ENCODE assay signal across 19 cellular contexts in the genomic region with DNA sequence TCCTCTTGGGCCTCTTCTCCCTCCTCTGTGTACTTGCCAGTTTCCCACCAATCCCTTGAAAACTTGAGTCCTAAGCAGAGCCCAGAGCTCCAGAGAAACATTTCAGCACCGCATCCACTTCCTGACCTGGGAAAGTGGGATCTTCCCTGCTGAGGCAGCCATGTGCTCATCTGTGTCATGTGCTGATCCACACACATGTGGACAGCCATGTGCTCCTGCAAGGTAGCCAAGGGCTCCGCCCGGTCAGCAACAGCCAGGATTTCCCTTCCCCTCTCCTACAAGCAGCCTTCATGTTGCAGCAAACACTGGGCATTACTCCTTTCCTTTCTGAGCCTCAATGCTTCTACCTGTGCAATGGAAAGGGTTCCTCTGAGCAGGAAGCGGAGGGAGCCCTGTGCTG. TPM values are rescaled to one million over a fixed set of nuclear protein-coding genes. Genes with fewer than 3 reads are reported as not detected.
DNase-seq lines count a peak whose midpoint lies in the region; ATAC-seq, FAIRE-seq and TF ChIP-seq lines count a peak whose summit lies in the region.
"Had no signal": no experiment of that assay in that cellular context is flagged by ENCODE, and none has a peak within 500 bp of the region (broad histone marks: within the 10 kb centered on the region; RNA-seq: fewer than 3 reads in every experiment).

No MANE protein-coding gene starts in this region.

- no peak overlapping the region for H2BK20ac ChIP-seq in IMR-90 (ENCODE audit: low read depth, low read length)

- H3K4me3 ChIP-seq in IMR-90 (ENCODE audit: insufficient read depth, low read depth, low read length) (no peak overlapping the region), subcutaneous abdominal adipose tissue (ENCODE audit: low read depth in 1 of 5, low read length in 5 of 5) (no peak overlapping the region)

- H3K27ac Mint-ChIP-seq in chondrocyte (ENCODE audit: unreplicated experiment) (peak overlapping the region; percentile 89), mesothelial cell of epicardium (peak overlapping the region; percentile 63)
- no peak overlapping the region for H3K27ac Mint-ChIP-seq in stimulated activated naive CD8-positive, alpha-beta T cell treated with anti-CD3 and anti-CD28 coated beads, Interleukin-15, amount 100 ng/mL, for 72 hours

- no peak overlapping the region for H3K18ac ChIP-seq in IMR-90 (ENCODE audit: low read depth, low read length)

- H3K27ac ChIP-seq in IMR-90 (ENCODE audit: insufficient read depth, low read length) (no peak overlapping the region), subcutaneous abdominal adipose tissue (ENCODE audit: low read depth, low read length) (peak overlapping the region; percentile 71)
- H3K27ac ChIP-seq: C4-2B, foreskin keratinocyte had no signal

- peak overlapping the region; percentile 32; the same call in 1 of the 2 replicates for H3K4ac ChIP-seq in IMR-90 (ENCODE audit: low read depth, low read length)

- H2BK5ac ChIP-seq in IMR-90 (ENCODE audit: low read depth, low read length, poor library complexity, severe bottlenecking), result no peak overlapping the region

- H3K4me1 Mint-ChIP-seq in chondrocyte (ENCODE audit: low read depth) (peaks cover 34% of the 10 kb centered on the region), mesothelial cell of epicardium (peaks cover 43% of the 10 kb centered on the region)
- no peaks in the 10 kb centered on the region for H3K4me1 Mint-ChIP-seq in stimulated activated naive CD8-positive, alpha-beta T cell treated with anti-CD3 and anti-CD28 coated beads, Interleukin-15, amount 100 ng/mL, for 72 hours

- intact Hi-C loops in IMR-90 (cut with micrococcal nuclease), result no loop called here

- H3K27me3 ChIP-seq in IMR-90 (ENCODE audit: control insufficient read depth, insufficient read depth, low read length) (peaks cover 13% of the 10 kb centered on the region), subcutaneous abdominal adipose tissue (ENCODE audit: control insufficient read depth in 5 of 5, insufficient read depth in 4 of 5, low read length in 5 of 5) (peaks cover 0 to 17% (median 10%) of the 10 kb centered on the region in 5 donors)

- H3K4me1 ChIP-seq in IMR-90 (ENCODE audit: control insufficient read depth, insufficient read depth, low read length), result peaks cover 15% of the 10 kb centered on the region
- peaks cover 11 to 60% (median 50%) of the 10 kb centered on the region in 5 donors for H3K4me1 ChIP-seq in subcutaneous abdominal adipose tissue (ENCODE audit: control insufficient read depth in 5 of 5, insufficient read depth in 5 of 5, low read length in 5 of 5)
- H3K4me1 ChIP-seq: foreskin keratinocyte had no signal

- no TSS peak for BruUV-seq in IMR-90 (replicated peaks; lab: Mats Ljungman, UMichigan)

- H3K27me3 Mint-ChIP-seq in chondrocyte (ENCODE audit: low read depth) (peaks cover 9% of the 10 kb centered on the region), mesothelial cell of epicardium (ENCODE audit: low read depth) (peaks cover 42% of the 10 kb centered on the region)
- H3K27me3 Mint-ChIP-seq in stimulated activated naive CD8-positive, alpha-beta T cell treated with anti-CD3 and anti-CD28 coated beads, Interleukin-15, amount 100 ng/mL, for 72 hours, result peaks cover 53% of the 10 kb centered on the region

- peak overlapping the region; percentile 16 for H2AFZ ChIP-seq in IMR-90 (replicated peaks; ENCODE audit: low read length, poor library complexity)

- H4K5ac ChIP-seq in IMR-90 (ENCODE audit: low read depth, low read length), result no peak overlapping the region

- in situ Hi-C loops in IMR-90 (cut with MboI; ENCODE audit: low sequenced_read_pairs), result no loop called here

- no peaks in the 10 kb centered on the region for H3K9me3 ChIP-seq in IMR-90 (ENCODE audit: control insufficient read depth, insufficient read depth, low read length)
- H3K9me3 ChIP-seq in subcutaneous abdominal adipose tissue (ENCODE audit: control insufficient read depth in 5 of 5, low read length in 5 of 5), result no peaks in the 10 kb centered on the region

- no peak overlapping the region for H3K4me2 ChIP-seq in IMR-90 (ENCODE audit: low read depth, low read length)

- no peak for ATAC-seq in IMR-90 (ENCODE audit: low read depth)
- no peak for ATAC-seq in HG03469 (IDR thresholded peaks at IDR 0.05; ENCODE audit: unreplicated experiment)
- no peak for ATAC-seq in stimulated activated naive CD8-positive, alpha-beta T cell treated with anti-CD3 and anti-CD28 coated beads, Interleukin-15, amount 100 ng/mL, for 72 hours
- ATAC-seq: foreskin keratinocyte, Panc1 had no signal

- 0 out of 2 replicates have a peak, but pooled peaks cover 11% of the 10 kb centered on the region for H3K9me1 ChIP-seq in IMR-90 (ENCODE audit: insufficient read depth, low read length)

- H3K23ac ChIP-seq in IMR-90 (ENCODE audit: low read depth, low read length), result no peak overlapping the region

- POLR2A ChIA-PET in IMR-90 (lab: Charles Lee; ENCODE audit: unreplicated experiment), result no interaction called here

- H3K4me3 Mint-ChIP-seq in chondrocyte (ENCODE audit: unreplicated experiment) (no peak overlapping the region), mesothelial cell of epicardium (no peak overlapping the region)
- H3K4me3 Mint-ChIP-seq in stimulated activated naive CD8-positive, alpha-beta T cell treated with anti-CD3 and anti-CD28 coated beads, Interleukin-15, amount 100 ng/mL, for 72 hours, result no peak overlapping the region

- H3K79me1 ChIP-seq in IMR-90 (ENCODE audit: low read depth in 1 of 2, low read length in 2 of 2), result peaks cover 0 to 16% of the 10 kb centered on the region in 2 experiments; a peak in 1 of 4 replicates

- no peak for TF ChIP-seq RAD21 in IMR-90 (IDR thresholded peaks at IDR 0.05; ENCODE audit: low read length)

- no peak overlapping the region for H4K8ac ChIP-seq in IMR-90 (ENCODE audit: low read depth in 2 of 2, low read length in 2 of 2)

- dilution Hi-C loops in IMR-90 (cut with HindIII; ENCODE audit: low sequenced_read_pairs, unreplicated experiment), result no loop called here

- H3K36me3 Mint-ChIP-seq in chondrocyte (ENCODE audit: low read depth) (no peaks in the 10 kb centered on the region), mesothelial cell of epicardium (no peaks in the 10 kb centered on the region)

- H2BK15ac ChIP-seq in IMR-90 (ENCODE audit: low read depth, low read length), result no peak overlapping the region; the same call in 2 of the 3 replicates

- no peaks in the 10 kb centered on the region for H4K20me1 ChIP-seq in IMR-90 (ENCODE audit: insufficient read depth, low read length)

- no peak for TF ChIP-seq CTCF in IMR-90 (conservative IDR thresholded peaks at IDR 0.05; ENCODE audit: low read depth, low read length)
- no peak for TF ChIP-seq CTCF in chondrocyte (IDR thresholded peaks at IDR 0.05)
- TF ChIP-seq CTCF in mesothelial cell of epicardium (IDR thresholded peaks at IDR 0.05; ENCODE audit: unreplicated experiment), result no peak

- no peak overlapping the region for H3K56ac ChIP-seq in IMR-90 (ENCODE audit: extremely low read depth, insufficient read depth, low read length)

- H3K14ac ChIP-seq in IMR-90 (replicated peaks; ENCODE audit: low read depth, low read length), result 0 out of 2 replicates have a peak overlapping the region, but pooled peaks have one; percentile 1

- CTCF ChIA-PET in IMR-90 (lab: Yijun Ruan, JAX), result no interaction called here

- no peak overlapping the region for H2BK120ac ChIP-seq in IMR-90 (ENCODE audit: low read depth, low read length)

- H3K9me3 Mint-ChIP-seq in chondrocyte (ENCODE audit: low read depth) (no peaks in the 10 kb centered on the region), mesothelial cell of epicardium (no peaks in the 10 kb centered on the region)
- H3K9me3 Mint-ChIP-seq in stimulated activated naive CD8-positive, alpha-beta T cell treated with anti-CD3 and anti-CD28 coated beads, Interleukin-15, amount 100 ng/mL, for 72 hours, result no peaks in the 10 kb centered on the region

- H3K9ac ChIP-seq in IMR-90 (ENCODE audit: low read depth, low read length) (no peak overlapping the region), subcutaneous abdominal adipose tissue (ENCODE audit: low read length in 5 of 5) (no peak overlapping the region)

- DNase-seq in IMR-90 (peak; percentile 25), chondrocyte (ENCODE audit: low spot score) (no peak), mesothelial cell of epicardium (ENCODE audit: low spot score in 2 of 2, unreplicated experiment in 2 of 2) (no peak), superior temporal gyrus (ENCODE audit: extremely low spot score) (no peak), urothelium cell line (ENCODE audit: low spot score) (no peak)
- no peak for DNase-seq in stimulated activated naive CD8-positive, alpha-beta T cell treated with anti-CD3 and anti-CD28 coated beads, Interleukin-15, amount 100 ng/mL, for 72 hours
- DNase-seq: activated naive CD4-positive, alpha-beta T cell treated with Interleukin-2 at 50 U/mL for 16 hours; foreskin keratinocyte; kidney; NCI-H1092 treated with DMSO at 0.1 percent for 48 hours; NCI-H446; stimulated activated CD4-positive, alpha-beta T cell treated with anti-CD3 and anti-CD28 coated beads, Interleukin-15, amount 100 ng/mL, for 24 hours had no signal

- peak overlapping the region; percentile 31; the same call in 1 of the 2 replicates for H2AK5ac ChIP-seq in IMR-90 (ENCODE audit: low read depth, low read length)

- H4K91ac ChIP-seq in IMR-90 (ENCODE audit: insufficient read depth, low read depth, low read length), result no peak overlapping the region; the same call in 1 of the 2 replicates

- no peak overlapping the region for H2AK9ac ChIP-seq in IMR-90 (replicated peaks; ENCODE audit: low read depth, low read length, poor library complexity)

- WGBS in IMR-90 (ENCODE audit: extremely low coverage in 2 of 2, insufficient read length in 1 of 2), 2 experiments, result 90% methylated on average over 4 of the region's 4 CpGs; no CpG with 5 or more reads in 1 of the 2 experiments

- FAIRE-seq in urothelium cell line (lab: Jason Lieb, UNC), result no peak
- FAIRE-seq: colon, kidney had no signal

- no peak for TF ChIP-seq POLR2A in IMR-90 (IDR thresholded peaks at IDR 0.05; ENCODE audit: low read depth, low read length)

- no peaks in the 10 kb centered on the region for H3K36me3 ChIP-seq in IMR-90 (ENCODE audit: control insufficient read depth, insufficient read depth, low read length)
- no peaks in the 10 kb centered on the region for H3K36me3 ChIP-seq in subcutaneous abdominal adipose tissue (ENCODE audit: control insufficient read depth in 5 of 5, insufficient read depth in 5 of 5, low read length in 5 of 5)

RNA-seq across cellular contexts. Expression of gene CDX1, which starts 1.9 kb away (rescaled TPM):
- total RNA-seq in IMR-90 (2012; rRNA removed), result 0.18 TPM in 1 of 2 replicates, not detected in the other
- 0.22 and 0.24 TPM in 2 replicates for polyA plus RNA-seq in IMR-90 (2012; rRNA removed)
- polyA plus RNA-seq in IMR-90 (2012; cell fraction: cytosol; rRNA removed), result 0.22 and 0.56 TPM in 2 replicates
- 0.28 and 0.41 TPM in 2 replicates for polyA plus RNA-seq in IMR-90 (2012; cell fraction: nucleus; rRNA removed; ENCODE audit: low replicate concordance)
- 0.44 to 0.57 TPM in 2 of 3 replicates, not detected in the other for total RNA-seq in chondrocyte
- 0.51 to 1.1 TPM (median 0.68 TPM) in 3 replicates for total RNA-seq in mesothelial cell of epicardium
- total RNA-seq: foreskin keratinocyte, H4, kidney had no signal
- polyA plus RNA-seq: foreskin keratinocyte, neural cell had no signal

RNA-seq across cellular contexts. Expression of gene PDGFRB, which starts 9.0 kb away (rescaled TPM):
- total RNA-seq in IMR-90 (2012; rRNA removed), result 81.9 and 108 TPM in 2 replicates
- polyA plus RNA-seq in IMR-90 (2012; rRNA removed), result 122 and 124 TPM in 2 replicates
- 69.9 and 116 TPM in 2 replicates for polyA plus RNA-seq in IMR-90 (2012; cell fraction: cytosol; rRNA removed)
- polyA plus RNA-seq in IMR-90 (2012; cell fraction: nucleus; rRNA removed; ENCODE audit: low replicate concordance), result 238 and 330 TPM in 2 replicates
- 331 to 532 TPM (median 499 TPM) in 3 replicates for total RNA-seq in chondrocyte
- 100 to 105 TPM (median 102 TPM) in 3 replicates for total RNA-seq in mesothelial cell of epicardium
- total RNA-seq: foreskin keratinocyte had no signal
- polyA plus RNA-seq: foreskin keratinocyte, neural cell had no signal

RNA-seq across cellular contexts. Expression of gene SLC6A7, which starts 25.2 kb away (rescaled TPM):
- total RNA-seq in IMR-90 (2012; rRNA removed) (under 0.01 TPM in 1 of 2 replicates, not detected in the other), chondrocyte (0.15 TPM in 1 of 3 replicates, not detected in the others), mesothelial cell of epicardium (not detected in 3 replicates)
- not detected in 2 replicates for polyA plus RNA-seq in IMR-90 (2012; rRNA removed)
- 0.01 TPM in 1 of 2 replicates, not detected in the other for polyA plus RNA-seq in IMR-90 (2012; cell fraction: cytosol; rRNA removed)
- polyA plus RNA-seq in IMR-90 (2012; cell fraction: nucleus; rRNA removed; ENCODE audit: low replicate concordance), result 0.08 and 0.16 TPM in 2 replicates
- total RNA-seq: foreskin keratinocyte, H4, kidney had no signal
- polyA plus RNA-seq: foreskin keratinocyte had no signal

Comparison
In these comparisons a context has a peak if more than half of its experiments do, and no peak if none do; other contexts are left out.
1. H3K27ac Mint-ChIP-seq: peak in chondrocyte (single experiment) and mesothelial cell of epicardium (single experiment); none in stimulated activated naive CD8-positive, alpha-beta T cell treated with anti-CD3 and anti-CD28 coated beads, Interleukin-15, amount 100 ng/mL, for 72 hours (0 of 2).